ENCODE assay signal across 17 cellular contexts in the genomic region with DNA sequence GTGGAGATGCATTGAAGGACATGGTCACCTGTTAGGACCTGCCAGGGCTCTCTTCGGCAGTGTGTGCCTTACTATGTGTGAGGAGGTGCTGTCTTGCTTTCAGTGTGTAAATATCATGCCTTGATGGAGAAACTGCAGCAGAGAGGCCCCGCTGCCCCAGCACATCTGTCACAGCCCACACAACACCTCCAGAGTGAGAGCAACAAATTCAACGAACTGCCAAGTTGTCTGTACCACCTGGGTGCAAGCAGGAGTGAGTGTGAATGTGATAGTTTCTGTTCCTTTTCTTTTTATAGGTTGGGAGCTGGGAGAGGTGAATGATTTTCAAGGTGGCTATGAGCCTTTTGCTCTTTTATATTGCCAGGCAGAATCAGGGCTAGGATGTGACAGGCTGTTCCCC.
DNase-seq lines count a peak whose midpoint lies in the region; ATAC-seq, FAIRE-seq and TF ChIP-seq lines count a peak whose summit lies in the region.
"Had no signal": no experiment of that assay in that cellular context is flagged by ENCODE, and none has a peak within 500 bp of the region (broad histone marks: within the 10 kb centered on the region; RNA-seq: fewer than 3 reads in every experiment).

No MANE protein-coding gene starts in this region.

- H3K9ac ChIP-seq in HepG2 (ENCODE audit: insufficient read depth, low read depth, low read length), result no peak overlapping the region

- in situ Hi-C loops in GM13976 (cut with MboI; ENCODE audit: low sequenced_read_pairs, unreplicated experiment), result no loop called here
- in situ Hi-C loops in HepG2 (cut with HindIII; ENCODE audit: extremely low pct_ligation_motif_present, low pct_unique_long_range_greater_than_20kb), result no loop called here

- H4K20me1 ChIP-seq in HepG2 (ENCODE audit: insufficient read depth, low read length), result no peaks in the 10 kb centered on the region

- H3K4me2 ChIP-seq in HepG2 (ENCODE audit: low read depth, low read length), result no peak overlapping the region

- POLR2A ChIA-PET in HepG2 (lab: Yijun Ruan, JAX), result no interaction called here

- no peak for TF ChIP-seq RAD21 in HepG2 (CRISPR knock-in tag; IDR thresholded peaks at IDR 0.05)

- TF ChIP-seq CTCF in GM13976 (IDR thresholded peaks at IDR 0.05; ENCODE audit: borderline replicate concordance, control extremely low read depth, extremely low read depth, insufficient read depth, missing control alignments), result no peak
- TF ChIP-seq CTCF in HepG2 (CRISPR knock-in tag; IDR thresholded peaks at IDR 0.05), result no peak

- H3K36me3 ChIP-seq in HepG2 (replicated peaks in 1 of 2; ENCODE audit: control insufficient read depth in 1 of 2, insufficient read depth in 2 of 2, low read length in 2 of 2), result no peaks in the 10 kb centered on the region
- H3K36me3 ChIP-seq: gastrocnemius medialis had no signal

- H3K9me3 ChIP-seq in HepG2 (ENCODE audit: low read length), result no peaks in the 10 kb centered on the region
- H3K9me3 ChIP-seq: gastrocnemius medialis, psoas muscle had no signal

- H2AFZ ChIP-seq in HepG2 (ENCODE audit: low read length), result no peak overlapping the region

- peaks cover under 1 to 22% of the 10 kb centered on the region in 2 experiments; a peak in 2 of 5 replicates for H3K27me3 ChIP-seq in HepG2 (ENCODE audit: control insufficient read depth in 1 of 2, insufficient read depth in 2 of 2, low read length in 2 of 2)
- H3K27me3 ChIP-seq: gastrocnemius medialis had no signal

- H3K79me2 ChIP-seq in HepG2 (ENCODE audit: insufficient read depth, low read length), result no peaks in the 10 kb centered on the region

- H3K4me1 ChIP-seq in HepG2 (ENCODE audit: insufficient read depth, low read length), result no peaks in the 10 kb centered on the region
- H3K4me1 ChIP-seq: gastrocnemius medialis, psoas muscle had no signal

- TF ChIP-seq EP300 in HepG2 (IDR thresholded peaks at IDR 0.05; ENCODE audit: low read depth in 2 of 2, low read length in 2 of 2) (no peak), HepG2 (CRISPR knock-in tag; IDR thresholded peaks at IDR 0.05; ENCODE audit: borderline replicate concordance) (no peak)

- no peak overlapping the region for H3K27ac ChIP-seq in HepG2 (ENCODE audit: extremely low read length, insufficient read depth, low read length)
- H3K27ac ChIP-seq: gastrocnemius medialis, psoas muscle had no signal

- 0% methylated on average over 3 of the region's 3 CpGs for WGBS in HepG2 (ENCODE audit: low lambda C conversion rate)

- no TSS peak for BruUV-seq in HepG2 (replicated peaks; lab: Mats Ljungman, UMichigan)

- FAIRE-seq in HepG2 (lab: Jason Lieb, UNC), result no peak

- peak; percentile 75 for ATAC-seq in GM19397 (IDR thresholded peaks at IDR 0.05; ENCODE audit: unreplicated experiment)
- peak; percentile 83 for ATAC-seq in HG02759 (IDR thresholded peaks at IDR 0.05; ENCODE audit: unreplicated experiment)
- ATAC-seq in HepG2, result no peak
- ATAC-seq: gastrocnemius medialis, psoas muscle, SK-N-SH treated with all-trans-retinoic acid at 6 μM for 48 hours had no signal

- CTCF ChIA-PET in HepG2 (lab: Yijun Ruan, JAX; ENCODE audit: low intra/inter-chr PET ratio, low total read pairs), result no interaction called here

- intact Hi-C loops in HepG2 (cut with micrococcal nuclease; ENCODE audit: unreplicated experiment), result no loop called here

- peak; percentile 25 for DNase-seq in GM13976 (ENCODE audit: low spot score)
- DNase-seq in NAMALWA (ENCODE audit: low spot score), result peak; percentile 66
- DNase-seq in medulla oblongata (ENCODE audit: extremely low spot score), result no peak
- DNase-seq in NCI-H1417 treated with DMSO at 0.1 percent for 48 hours (lab: John Stamatoyannopoulos, UW), result no peak
- DNase-seq in HepG2 (ENCODE audit: low spot score), result no peak
- DNase-seq in kidney tubule cell (ENCODE audit: low spot score), result no peak
- DNase-seq: activated CD4-positive, CD25-positive, alpha-beta regulatory T cell treated with anti-CD3 and anti-CD28 coated beads, Interleukin-2, amount 50 U/mL, for 72 hours; activated T-cell treated with anti-CD3 and anti-CD28 coated beads, Interleukin-2, amount 50 U/mL, for 24 hours; DND-41; gastrocnemius medialis; islet precursor cell; NCI-H1694; psoas muscle; stimulated activated CD4-positive, alpha-beta T cell treated with anti-CD3 and anti-CD28 coated beads, Interleukin-2, amount 100 ng/mL, for 48 hours had no signal

- no peak overlapping the region for H3K4me3 ChIP-seq in HepG2 (replicated peaks in 1 of 3; ENCODE audit: insufficient read depth in 1 of 3, low read depth in 2 of 3, low read length in 3 of 3)
- H3K4me3 ChIP-seq: gastrocnemius medialis, psoas muscle had no signal

- TF ChIP-seq POLR2A in HepG2 (IDR thresholded peaks at IDR 0.05; ENCODE audit: insufficient read depth in 1 of 2, low read depth in 2 of 2, low read length in 2 of 2), result no peak

TF ChIP-seq in HepG2, 621 proteins besides CTCF, POLR2A, EP300 and RAD21:
- TF ChIP-seq ARNTL (CRISPR knock-in tag; IDR thresholded peaks at IDR 0.05), result no peak
- no peak for TF ChIP-seq NFE2L1 (CRISPR knock-in tag; IDR thresholded peaks at IDR 0.05; ENCODE audit: borderline replicate concordance)
- TF ChIP-seq, protein P1, sequence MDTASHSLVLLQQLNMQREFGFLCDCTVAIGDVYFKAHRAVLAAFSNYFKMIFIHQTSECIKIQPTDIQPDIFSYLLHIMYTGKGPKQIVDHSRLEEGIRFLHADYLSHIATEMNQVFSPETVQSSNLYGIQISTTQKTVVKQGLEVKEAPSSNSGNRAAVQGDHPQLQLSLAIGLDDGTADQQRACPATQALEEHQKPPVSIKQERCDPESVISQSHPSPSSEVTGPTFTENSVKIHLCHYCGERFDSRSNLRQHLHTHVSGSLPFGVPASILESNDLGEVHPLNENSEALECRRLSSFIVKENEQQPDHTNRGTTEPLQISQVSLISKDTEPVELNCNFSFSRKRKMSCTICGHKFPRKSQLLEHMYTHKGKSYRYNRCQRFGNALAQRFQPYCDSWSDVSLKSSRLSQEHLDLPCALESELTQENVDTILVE (CRISPR knock-in tag; IDR thresholded peaks at IDR 0.05), result no peak
- TF ChIP-seq, protein P2, sequence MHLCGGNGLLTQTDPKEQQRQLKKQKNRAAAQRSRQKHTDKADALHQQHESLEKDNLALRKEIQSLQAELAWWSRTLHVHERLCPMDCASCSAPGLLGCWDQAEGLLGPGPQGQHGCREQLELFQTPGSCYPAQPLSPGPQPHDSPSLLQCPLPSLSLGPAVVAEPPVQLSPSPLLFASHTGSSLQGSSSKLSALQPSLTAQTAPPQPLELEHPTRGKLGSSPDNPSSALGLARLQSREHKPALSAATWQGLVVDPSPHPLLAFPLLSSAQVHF (CRISPR knock-in tag; IDR thresholded peaks at IDR 0.05), result no peak
- TF ChIP-seq KLF12 (CRISPR knock-in tag; IDR thresholded peaks at IDR 0.05; ENCODE audit: borderline replicate concordance), result no peak
- no peak for TF ChIP-seq ZNF773 (CRISPR knock-in tag; IDR thresholded peaks at IDR 0.05; ENCODE audit: borderline replicate concordance)
- TF ChIP-seq CBX1 (IDR thresholded peaks at IDR 0.05; ENCODE audit: low read depth), result no peak
- TF ChIP-seq, protein P3, sequence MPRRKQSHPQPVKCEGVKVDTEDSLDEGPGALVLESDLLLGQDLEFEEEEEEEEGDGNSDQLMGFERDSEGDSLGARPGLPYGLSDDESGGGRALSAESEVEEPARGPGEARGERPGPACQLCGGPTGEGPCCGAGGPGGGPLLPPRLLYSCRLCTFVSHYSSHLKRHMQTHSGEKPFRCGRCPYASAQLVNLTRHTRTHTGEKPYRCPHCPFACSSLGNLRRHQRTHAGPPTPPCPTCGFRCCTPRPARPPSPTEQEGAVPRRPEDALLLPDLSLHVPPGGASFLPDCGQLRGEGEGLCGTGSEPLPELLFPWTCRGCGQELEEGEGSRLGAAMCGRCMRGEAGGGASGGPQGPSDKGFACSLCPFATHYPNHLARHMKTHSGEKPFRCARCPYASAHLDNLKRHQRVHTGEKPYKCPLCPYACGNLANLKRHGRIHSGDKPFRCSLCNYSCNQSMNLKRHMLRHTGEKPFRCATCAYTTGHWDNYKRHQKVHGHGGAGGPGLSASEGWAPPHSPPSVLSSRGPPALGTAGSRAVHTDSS (CRISPR knock-in tag; conservative IDR thresholded peaks at IDR 0.05), result no peak
- TF ChIP-seq ZNF724P (CRISPR knock-in tag; IDR thresholded peaks at IDR 0.05; ENCODE audit: borderline replicate concordance), result no peak
- TF ChIP-seq ZBTB1 (CRISPR knock-in tag; IDR thresholded peaks at IDR 0.05; ENCODE audit: borderline replicate concordance), result no peak
- TF ChIP-seq ZNF124 (CRISPR knock-in tag; IDR thresholded peaks at IDR 0.05), result no peak
- TF ChIP-seq ZFX (CRISPR knock-in tag; IDR thresholded peaks at IDR 0.05; ENCODE audit: low read depth), result no peak

Comparison
In these comparisons a context has a peak if more than half of its experiments do, and no peak if none do; other contexts are left out.
1. DNase-seq: peak in GM13976 (single experiment) and NAMALWA (single experiment); none in medulla oblongata (single experiment), NCI-H1417 treated with DMSO at 0.1 percent for 48 hours (single experiment), HepG2 (single experiment) and kidney tubule cell (single experiment).